Comparison of ENCODE assay signal across 14 cellular contexts in the genomic region with DNA sequence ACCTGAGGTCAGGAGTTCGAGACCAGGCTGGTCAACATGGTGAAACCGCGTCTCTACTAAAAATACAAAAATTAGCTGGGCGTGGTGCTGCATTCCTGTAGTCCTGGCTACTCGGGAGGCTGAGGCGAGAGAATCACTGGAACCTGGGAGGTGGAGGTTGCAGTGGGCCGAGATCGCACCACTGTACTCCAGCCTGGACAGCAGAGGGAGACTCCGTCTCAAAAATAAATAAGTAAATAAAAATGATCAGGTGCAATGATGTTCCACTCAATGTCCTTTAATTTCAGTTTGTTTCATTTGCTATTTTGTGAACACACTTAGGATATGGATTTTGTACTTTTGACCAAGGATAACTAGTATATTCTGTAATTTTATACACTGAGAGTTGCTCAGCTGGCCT. TPM values are rescaled to one million over a fixed set of nuclear protein-coding genes. Genes with fewer than 3 reads are reported as not detected.
A peak's percentile ranks its signal among the peaks of the same experiment; 100 is the strongest.
DNase-seq lines count a peak whose midpoint lies in the region; ATAC-seq, FAIRE-seq and TF ChIP-seq lines count a peak whose summit lies in the region.
"Had no signal": no experiment of that assay in that cellular context is flagged by ENCODE, and none has a peak within 500 bp of the region (broad histone marks: within the 10 kb centered on the region; RNA-seq: fewer than 3 reads in every experiment).

No MANE protein-coding gene starts in this region.

- in situ Hi-C loops in Panc1 (cut with HindIII; ENCODE audit: low pct_unique_long_range_greater_than_20kb, low sequenced_read_pairs): no loop called here

- TF ChIP-seq CTCF in Panc1 (IDR thresholded peaks at IDR 0.05): peak; percentile 57

- no peaks in the 10 kb centered on the region for H3K9me3 ChIP-seq in Panc1 (ENCODE audit: control insufficient read depth, insufficient read depth, low read depth, low read length)
- H3K9me3 ChIP-seq in small intestine (ENCODE audit: control insufficient read depth, low read depth): no peaks in the 10 kb centered on the region

- intact Hi-C loops in Panc1 (cut with micrococcal nuclease; ENCODE audit: unreplicated experiment): no loop called here

- FAIRE-seq in small intestine (lab: Jason Lieb, UNC): no peak
- FAIRE-seq: A204.1 had no signal

- H3K4me1 ChIP-seq in Panc1 (ENCODE audit: control insufficient read depth, insufficient read depth, low read length): peaks cover 2% of the 10 kb centered on the region
- peaks cover 6% of the 10 kb centered on the region in 2 donors for H3K4me1 ChIP-seq in small intestine (ENCODE audit: control insufficient read depth in 2 of 2, insufficient read depth in 1 of 2, low read depth in 1 of 2, low read length in 1 of 2)

- no peak for ATAC-seq in Panc1
- no peak for ATAC-seq in HG03442 (IDR thresholded peaks at IDR 0.05; ENCODE audit: unreplicated experiment)
- ATAC-seq in GM18502 (IDR thresholded peaks at IDR 0.05; ENCODE audit: poor library complexity, unreplicated experiment): no peak
- ATAC-seq: activated T-cell treated with anti-CD3 and anti-CD28 coated beads, Interleukin-2, amount 50 U/mL, for 72 hours had no signal

- H3K27ac ChIP-seq in Panc1 (ENCODE audit: low read length) (no peak overlapping the region), small intestine (ENCODE audit: low read depth in 1 of 2, low read length in 1 of 2) (no peak overlapping the region)

- WGBS in small intestine, 3 donors: 43 to 80% (median 71%) methylated on average over 9 of the region's 9 CpGs

- peaks cover 45% of the 10 kb centered on the region for H3K36me3 ChIP-seq in Panc1 (ENCODE audit: control insufficient read depth, insufficient read depth, low read length)
- peaks cover 20 to 27% of the 10 kb centered on the region in 2 donors for H3K36me3 ChIP-seq in small intestine (ENCODE audit: control insufficient read depth in 2 of 2, insufficient read depth in 2 of 2, low read length in 2 of 2)

- H3K27me3 ChIP-seq in Panc1 (ENCODE audit: control insufficient read depth, insufficient read depth, low read length): no peaks in the 10 kb centered on the region
- H3K27me3 ChIP-seq in small intestine (ENCODE audit: control insufficient read depth in 2 of 2, insufficient read depth in 2 of 2, low read length in 2 of 2): no peaks in the 10 kb centered on the region

- CTCF ChIA-PET in Panc1 (lab: Charles Lee): interaction anchor here (0.7 kb wide), 1 partner anchor 360 kb away, joined by 4 read pairs; no protein-coding TSS in a partner anchor

- TF ChIP-seq POLR2A in erythroblast (IDR thresholded peaks at IDR 0.05; ENCODE audit: low read length): no peak

- H3K4me3 ChIP-seq in Panc1 (ENCODE audit: low read depth in 2 of 2, low read length in 2 of 2) (no peak overlapping the region), small intestine (ENCODE audit: low read depth in 1 of 2, low read length in 2 of 2) (no peak overlapping the region)

- BruUV-seq in Panc1 (replicated peaks; lab: Mats Ljungman, UMichigan): no TSS peak

- POLR2A ChIA-PET in Panc1 (lab: Charles Lee): interaction anchor here (1.3 kb wide), 1 partner anchor 28 kb away, joined by 6 read pairs; no protein-coding TSS in a partner anchor

- DNase-seq in NCI-H2171 treated with DMSO at 0.1 percent for 48 hours (lab: John Stamatoyannopoulos, UW) (peak; percentile 31), NCI-H2171 (lab: John Stamatoyannopoulos, UW) (no peak), Panc1 (ENCODE audit: low read depth, low spot score) (no peak), erythroblast (lab: John Stamatoyannopoulos, UW) (peak; percentile 25 to 59), small intestine (peak; percentile 38)
- DNase-seq in activated naive CD4-positive, alpha-beta T cell (lab: John Stamatoyannopoulos, UW): no peak
- DNase-seq: activated B cell treated with CpG ODN at 0.5 μM for 24 hours; activated T-cell treated with anti-CD3 and anti-CD28 coated beads, Interleukin-2, amount 50 U/mL, for 72 hours; NCI-H2227 treated with DMSO at 0.1 percent for 48 hours; SIG-M5; stimulated activated CD4-positive, alpha-beta T cell treated with anti-CD3 and anti-CD28 coated beads, Interleukin-2, amount 100 ng/mL, for 24 hours had no signal

RNA-seq across cellular contexts. Expression of a gene that starts 9.3 kb away (rescaled TPM):
- total RNA-seq in Panc1 (2021; ENCODE audit: unreplicated experiment): 148 TPM
- polyA plus RNA-seq in Panc1 (2012; ENCODE audit: insufficient read length): 119 TPM
- polyA plus RNA-seq in small intestine: 100 to 1,000 TPM; 145 to 209 (median 170) TPM

RNA-seq across cellular contexts. Expression of a gene that starts 9.7 kb away (rescaled TPM):
- total RNA-seq in Panc1 (2021; ENCODE audit: unreplicated experiment): 106 TPM
- polyA plus RNA-seq in Panc1 (2012; ENCODE audit: insufficient read length): 66.6 TPM
- polyA plus RNA-seq in small intestine: 100 to 1,000 TPM; 102 to 331 (median 260) TPM

Comparison
In these comparisons a context has a peak if more than half of its experiments do, and no peak if none do; other contexts are left out.
1. DNase-seq: peak in NCI-H2171 treated with DMSO at 0.1 percent for 48 hours (single experiment), erythroblast (2 of 2) and small intestine (single experiment); none in NCI-H2171 (single experiment), Panc1 (single experiment) and activated naive CD4-positive, alpha-beta T cell (0 of 4).